8 cellular contexts compared by ENCODE assay signal in genomic region chr3:51710631-51711351, GRCh38. TPM values are rescaled to one million over a fixed set of nuclear protein-coding genes. Genes with fewer than 3 reads are reported as not detected.
A peak's percentile ranks its signal among the peaks of the same experiment; 100 is the strongest.
DNase-seq lines count a peak whose midpoint lies in the region; ATAC-seq, FAIRE-seq and TF ChIP-seq lines count a peak whose summit lies in the region.
"Had no signal": no experiment of that assay in that cellular context is flagged by ENCODE, and none has a peak within 500 bp of the region (broad histone marks: within the 10 kb centered on the region; RNA-seq: fewer than 3 reads in every experiment).

No MANE protein-coding gene starts in this region.

- ATAC-seq in HepG2: peak; percentile 62
- no peak for ATAC-seq in HG02840 (IDR thresholded peaks at IDR 0.05; ENCODE audit: low FRiP score, unreplicated experiment)

- no peaks in the 10 kb centered on the region for H3K36me3 ChIP-seq in HepG2 (replicated peaks in 1 of 2; ENCODE audit: control insufficient read depth in 1 of 2, insufficient read depth in 2 of 2, low read length in 2 of 2)
- H3K36me3 ChIP-seq: esophagus squamous epithelium had no signal

- peak; percentile 67 for TF ChIP-seq CTCF in HepG2 (CRISPR knock-in tag; IDR thresholded peaks at IDR 0.05)

- H3K4me1 ChIP-seq in HepG2 (ENCODE audit: insufficient read depth, low read length): peaks cover 28% of the 10 kb centered on the region

- H2AFZ ChIP-seq in HepG2 (ENCODE audit: low read length): no peak overlapping the region

- CTCF ChIA-PET in HEK293T (lab: Yijun Ruan, JAX) (interaction anchor here (0.5 to 1.7 kb wide), 2 partner anchors 8 to 188 kb away, joined by 4 to 9 read pairs; no protein-coding TSS in a partner anchor), HepG2 (lab: Yijun Ruan, JAX; ENCODE audit: low intra/inter-chr PET ratio, low total read pairs) (interaction anchor here (1.3 kb wide), 1 partner anchor 89 kb away, joined by 4 read pairs; no protein-coding TSS in a partner anchor)

- TF ChIP-seq RAD21 in HepG2 (CRISPR knock-in tag; IDR thresholded peaks at IDR 0.05): no peak

- DNase-seq in ELR (ENCODE audit: low read depth): peak; percentile 13
- DNase-seq in HEK293T (ENCODE audit: extremely low spot score): peak; percentile 30
- peak; percentile 8 for DNase-seq in activated naive CD4-positive, alpha-beta T cell treated with anti-CD3 and anti-CD28 coated beads, Interleukin-2, amount 50 U/mL, for 16 hours
- no peak for DNase-seq in HepG2 (ENCODE audit: low spot score)
- no peak for DNase-seq in EL
- DNase-seq in NCI-H2196 treated with DMSO at 0.1 percent for 48 hours (lab: John Stamatoyannopoulos, UW; ENCODE audit: unreplicated experiment): no peak
- DNase-seq: esophagus squamous epithelium had no signal

- POLR2A ChIA-PET in HEK293T (lab: Yijun Ruan, JAX): no interaction called here
- POLR2A ChIA-PET in HepG2 (lab: Yijun Ruan, JAX): no interaction called here

- no peaks in the 10 kb centered on the region for H3K9me3 ChIP-seq in HepG2 (ENCODE audit: low read length)
- H3K9me3 ChIP-seq: esophagus squamous epithelium had no signal

- no peak overlapping the region for H3K27ac ChIP-seq in HepG2 (ENCODE audit: extremely low read length, insufficient read depth, low read length)
- H3K27ac ChIP-seq: esophagus squamous epithelium had no signal

- FAIRE-seq in HepG2 (lab: Jason Lieb, UNC): no peak

- no peak for TF ChIP-seq POLR2A in HepG2 (IDR thresholded peaks at IDR 0.05; ENCODE audit: insufficient read depth in 1 of 2, low read depth in 2 of 2, low read length in 2 of 2)

- H3K79me2 ChIP-seq in HepG2 (ENCODE audit: insufficient read depth, low read length): no peaks in the 10 kb centered on the region

- no TSS peak for BruUV-seq in HepG2 (replicated peaks; lab: Mats Ljungman, UMichigan)

- H3K27me3 ChIP-seq in HepG2 (ENCODE audit: control insufficient read depth in 1 of 2, insufficient read depth in 2 of 2, low read length in 2 of 2): peaks cover 2 to 13% of the 10 kb centered on the region in 2 experiments; a peak in 4 of 5 replicates

- no peak for TF ChIP-seq EP300 in HepG2 (IDR thresholded peaks at IDR 0.05; ENCODE audit: low read depth in 2 of 2, low read length in 2 of 2)
- TF ChIP-seq EP300 in HepG2 (CRISPR knock-in tag; IDR thresholded peaks at IDR 0.05; ENCODE audit: borderline replicate concordance): no peak

- intact Hi-C loops in HepG2 (cut with micrococcal nuclease; ENCODE audit: unreplicated experiment): no loop called here

- H3K9ac ChIP-seq in HepG2 (ENCODE audit: insufficient read depth, low read depth, low read length): no peak overlapping the region

- H3K4me3 ChIP-seq in HepG2 (replicated peaks in 1 of 3; ENCODE audit: insufficient read depth in 1 of 3, low read depth in 2 of 3, low read length in 3 of 3): no peak overlapping the region
- H3K4me3 ChIP-seq: esophagus squamous epithelium had no signal

- WGBS in HepG2 (ENCODE audit: low lambda C conversion rate): 65% methylated on average over 4 of the region's 10 CpGs

- no peak overlapping the region for H3K4me2 ChIP-seq in HepG2 (ENCODE audit: low read depth, low read length)

- peaks cover 11% of the 10 kb centered on the region; the same call in 1 of the 2 replicates for H4K20me1 ChIP-seq in HepG2 (ENCODE audit: insufficient read depth, low read length)

- in situ Hi-C loops in HepG2 (cut with HindIII; ENCODE audit: extremely low pct_ligation_motif_present, low pct_unique_long_range_greater_than_20kb): loop anchor here (5.0 kb wide), 1 partner anchor 87 kb away; no protein-coding TSS in a partner anchor

TF ChIP-seq in HEK293T, 16 proteins besides CTCF, POLR2A, EP300 and RAD21 (continues in another document):
- TF ChIP-seq SUZ12 (IDR thresholded peaks at IDR 0.05) (no peak), FOXM1 (IDR thresholded peaks at IDR 0.05; ENCODE audit: borderline replicate concordance) (no peak), HDGF (IDR thresholded peaks at IDR 0.05; ENCODE audit: borderline replicate concordance) (no peak), ARNT (IDR thresholded peaks at IDR 0.05) (no peak), ELF4 (IDR thresholded peaks at IDR 0.05) (no peak), TARDBP (IDR thresholded peaks at IDR 0.05) (no peak), BHLHE40 (IDR thresholded peaks at IDR 0.05; ENCODE audit: borderline replicate concordance) (no peak)
- TF ChIP-seq, protein P1, sequence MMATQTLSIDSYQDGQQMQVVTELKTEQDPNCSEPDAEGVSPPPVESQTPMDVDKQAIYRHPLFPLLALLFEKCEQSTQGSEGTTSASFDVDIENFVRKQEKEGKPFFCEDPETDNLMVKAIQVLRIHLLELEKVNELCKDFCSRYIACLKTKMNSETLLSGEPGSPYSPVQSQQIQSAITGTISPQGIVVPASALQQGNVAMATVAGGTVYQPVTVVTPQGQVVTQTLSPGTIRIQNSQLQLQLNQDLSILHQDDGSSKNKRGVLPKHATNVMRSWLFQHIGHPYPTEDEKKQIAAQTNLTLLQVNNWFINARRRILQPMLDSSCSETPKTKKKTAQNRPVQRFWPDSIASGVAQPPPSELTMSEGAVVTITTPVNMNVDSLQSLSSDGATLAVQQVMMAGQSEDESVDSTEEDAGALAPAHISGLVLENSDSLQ (IDR thresholded peaks at IDR 0.05): no peak

TF ChIP-seq in HepG2, 621 proteins besides CTCF, POLR2A, EP300 and RAD21:
- TF ChIP-seq STAG1 (CRISPR knock-in tag; IDR thresholded peaks at IDR 0.05) (0 out of 2 replicates have a peak, but pooled peaks have one; percentile 14), ARNT2 (CRISPR knock-in tag; IDR thresholded peaks at IDR 0.05; ENCODE audit: low read depth) (no peak), JUNB (CRISPR knock-in tag; IDR thresholded peaks at IDR 0.05; ENCODE audit: borderline replicate concordance) (no peak), PCBP1 (IDR thresholded peaks at IDR 0.05; ENCODE audit: borderline replicate concordance, low read depth, low read length) (0 out of 2 replicates have a peak, but pooled peaks have one; percentile 40)

RNA-seq across cellular contexts. Expression of gene GRM2, which starts 3.9 kb away (rescaled TPM):
- 0.07 TPM in 1 of 2 replicates, not detected in the other for total RNA-seq in HepG2 (2016; rRNA removed; fragmentation: Illumina TruSeq; extraction: Trizol)
- total RNA-seq in HepG2 (2016; cell fraction: cytosol; rRNA removed; fragmentation: Illumina TruSeq; extraction: Trizol; ENCODE audit: low read depth): not detected in 2 replicates
- total RNA-seq in HepG2 (2016; cell fraction: insoluble cytoplasmic fraction; rRNA removed; fragmentation: Illumina TruSeq; extraction: Trizol): 0.06 TPM in 1 of 2 replicates, not detected in the other
- total RNA-seq in HepG2 (2016; cell fraction: membrane; rRNA removed; fragmentation: Illumina TruSeq; extraction: Trizol): 0.03 TPM in 1 of 2 replicates, not detected in the other
- 0.06 TPM in 1 of 2 replicates, not detected in the other for total RNA-seq in HepG2 (2016; cell fraction: nucleus; rRNA removed; fragmentation: Illumina TruSeq; extraction: Trizol)
- 0.04 and 0.05 TPM in 2 replicates for polyA plus RNA-seq in HepG2 (2011; rRNA removed)
- polyA plus RNA-seq in HepG2 (2011; cell fraction: cytosol; rRNA removed): 0.04 TPM in 1 of 2 replicates, not detected in the other
- polyA plus RNA-seq in HepG2 (2011; cell fraction: nucleus; rRNA removed): 0.14 and 0.24 TPM in 2 replicates
- polyA plus RNA-seq in HepG2 (2012): 0.09 and 0.16 TPM in 2 replicates
- not detected in 2 replicates for polyA plus RNA-seq in HepG2 (2016; cell fraction: cytosol; fragmentation: Illumina TruSeq; extraction: Trizol; ENCODE audit: low read depth)
- polyA plus RNA-seq in HepG2 (2016; cell fraction: insoluble cytoplasmic fraction; fragmentation: Illumina TruSeq; extraction: Trizol; ENCODE audit: low read depth): not detected in 2 replicates
- polyA plus RNA-seq in HepG2 (2016; cell fraction: membrane; fragmentation: Illumina TruSeq; extraction: Trizol; ENCODE audit: low read depth): not detected in 2 replicates
- polyA plus RNA-seq in HepG2 (2016; cell fraction: nucleus; fragmentation: Illumina TruSeq; extraction: Trizol; ENCODE audit: insufficient read depth, low read depth): 0.12 TPM in 1 of 2 replicates, not detected in the other
- polyA minus RNA-seq in HepG2 (2011; rRNA and poly(A)+ RNA removed; ENCODE audit: low replicate concordance): 0.19 and 0.22 TPM in 2 replicates
- polyA minus RNA-seq in HepG2 (2011; cell fraction: cytosol; rRNA and poly(A)+ RNA removed): not detected in 2 replicates
- polyA minus RNA-seq in HepG2 (2011; cell fraction: nucleus; rRNA and poly(A)+ RNA removed): 0.50 and 0.52 TPM in 2 replicates

RNA-seq across cellular contexts. Expression of gene TEX264, which starts 39.7 kb away (rescaled TPM):
- total RNA-seq in HepG2 (2016; rRNA removed; fragmentation: Illumina TruSeq; extraction: Trizol): 18.8 and 35.2 TPM in 2 replicates
- 17.1 and 21.8 TPM in 2 replicates for total RNA-seq in HepG2 (2016; cell fraction: cytosol; rRNA removed; fragmentation: Illumina TruSeq; extraction: Trizol; ENCODE audit: low read depth)
- total RNA-seq in HepG2 (2016; cell fraction: insoluble cytoplasmic fraction; rRNA removed; fragmentation: Illumina TruSeq; extraction: Trizol): 21.1 and 37.8 TPM in 2 replicates
- total RNA-seq in HepG2 (2016; cell fraction: membrane; rRNA removed; fragmentation: Illumina TruSeq; extraction: Trizol): 21.4 and 24.5 TPM in 2 replicates
- total RNA-seq in HepG2 (2016; cell fraction: nucleus; rRNA removed; fragmentation: Illumina TruSeq; extraction: Trizol): 32.3 and 33.9 TPM in 2 replicates
- 52.1 and 59.2 TPM in 2 replicates for polyA plus RNA-seq in HepG2 (2011; rRNA removed)
- 63.4 and 75.9 TPM in 2 replicates for polyA plus RNA-seq in HepG2 (2011; cell fraction: cytosol; rRNA removed)
- polyA plus RNA-seq in HepG2 (2011; cell fraction: nucleus; rRNA removed): 42.5 and 44.4 TPM in 2 replicates
- polyA plus RNA-seq in HepG2 (2012): 22.0 and 25.2 TPM in 2 replicates
- 20.4 and 25.7 TPM in 2 replicates for polyA plus RNA-seq in HepG2 (2016; cell fraction: cytosol; fragmentation: Illumina TruSeq; extraction: Trizol; ENCODE audit: low read depth)
- 23.5 and 26.8 TPM in 2 replicates for polyA plus RNA-seq in HepG2 (2016; cell fraction: insoluble cytoplasmic fraction; fragmentation: Illumina TruSeq; extraction: Trizol; ENCODE audit: low read depth)
- polyA plus RNA-seq in HepG2 (2016; cell fraction: membrane; fragmentation: Illumina TruSeq; extraction: Trizol; ENCODE audit: low read depth): 21.8 and 22.3 TPM in 2 replicates
- 54.4 and 73.2 TPM in 2 replicates for polyA plus RNA-seq in HepG2 (2016; cell fraction: nucleus; fragmentation: Illumina TruSeq; extraction: Trizol; ENCODE audit: insufficient read depth, low read depth)
- 115 and 158 TPM in 2 replicates for polyA minus RNA-seq in HepG2 (2011; rRNA and poly(A)+ RNA removed; ENCODE audit: low replicate concordance)
- polyA minus RNA-seq in HepG2 (2011; cell fraction: cytosol; rRNA and poly(A)+ RNA removed): 28.8 and 28.9 TPM in 2 replicates
- polyA minus RNA-seq in HepG2 (2011; cell fraction: nucleus; rRNA and poly(A)+ RNA removed): 9.1 and 11.6 TPM in 2 replicates

Comparison
In these comparisons a context has a peak if more than half of its experiments do, and no peak if none do; other contexts are left out.
1. DNase-seq: peak in ELR (single experiment), HEK293T (single experiment) and activated naive CD4-positive, alpha-beta T cell treated with anti-CD3 and anti-CD28 coated beads, Interleukin-2, amount 50 U/mL, for 16 hours (single experiment); none in HepG2 (single experiment), EL (single experiment) and NCI-H2196 treated with DMSO at 0.1 percent for 48 hours (single experiment).